In genomic region chr10:68074404-68074774, GRCh38 we compare ENCODE assay signal across 8 cellular contexts. TPM values are rescaled to one million over a fixed set of nuclear protein-coding genes. Genes with fewer than 3 reads are reported as not detected.
A peak's percentile ranks its signal among the peaks of the same experiment; 100 is the strongest.
DNase-seq lines count a peak whose midpoint lies in the region; ATAC-seq and TF ChIP-seq lines count a peak whose summit lies in the region.

No MANE protein-coding gene starts in this region.

- H3K4me2 ChIP-seq in mammary epithelial cell (ENCODE audit: insufficient read depth, low read depth, low read length): peak overlapping the region; percentile 95
- peak overlapping the region; percentile 77 for H3K4me2 ChIP-seq in mesendoderm (ENCODE audit: low read length)

- peak overlapping the region; percentile 49 for H3K4ac ChIP-seq in mesendoderm (ENCODE audit: low read depth, low read length)

- in situ Hi-C loops in mammary epithelial cell (cut with MboI; ENCODE audit: low sequenced_read_pairs in 2 of 2): no loop called here

- under 1% methylated on average over 12 of the region's 20 CpGs for whole genome bisulfite sequencing in mammary epithelial cell (ENCODE audit: low coverage, missing lambda C conversion rate)
- WGBS in mesendoderm (ENCODE audit: extremely low coverage, insufficient coverage, low lambda C conversion rate): no CpG with 5 or more reads among the region's 20 CpGs

- no peaks in the 10 kb centered on the region for H3K27me3 ChIP-seq in CD4-positive, alpha-beta memory T cell (ENCODE audit: insufficient read depth, low read length)
- no peaks in the 10 kb centered on the region for H3K27me3 ChIP-seq in mammary epithelial cell (ENCODE audit: insufficient read depth, low read length)
- H3K27me3 ChIP-seq in mesendoderm (ENCODE audit: insufficient read depth, low read length, poor library complexity): no peaks in the 10 kb centered on the region

- ATAC-seq in GM18868 (IDR thresholded peaks at IDR 0.05; ENCODE audit: unreplicated experiment): no peak

- POLR2A ChIA-PET in CD4-positive, alpha-beta memory T cell (lab: Charles Lee; ENCODE audit: partially characterized antibody): interaction anchor here (1.0 to 1.1 kb wide), 3 partner anchors 17 to 258 kb away, joined by 4 to 6 read pairs (median 5); partner anchors contain the start of genes HNRNPH3, PBLD and SIRT1

- DNase-seq in CD4-positive, alpha-beta memory T cell: no peak
- DNase-seq in mammary epithelial cell (no peak), mesendoderm (no peak), NCI-H1436 treated with DMSO at 0.1 percent for 48 hours (lab: John Stamatoyannopoulos, UW) (no peak), AG08396 (ENCODE audit: low spot score) (no peak), NCI-H2029 treated with DMSO at 0.1 percent for 48 hours (lab: John Stamatoyannopoulos, UW) (no peak)

- peak overlapping the region; percentile 95 for H3K9ac ChIP-seq in mammary epithelial cell (ENCODE audit: insufficient read depth, low read length)
- peak overlapping the region; percentile 96 for H3K9ac ChIP-seq in mesendoderm (ENCODE audit: low read length)

- H3K56ac ChIP-seq in mesendoderm (ENCODE audit: low read length): peak overlapping the region; percentile 98

- no peaks in the 10 kb centered on the region for H3K9me3 Mint-ChIP-seq in CD4-positive, alpha-beta memory T cell

- H3K9me3 ChIP-seq in CD4-positive, alpha-beta memory T cell (ENCODE audit: control insufficient read depth in 1 of 2, low read length in 2 of 2): no peaks in the 10 kb centered on the region
- H3K9me3 ChIP-seq in KOPT-K1 (ENCODE audit: insufficient read depth, low read length, poor library complexity, severe bottlenecking) (no peaks in the 10 kb centered on the region), mammary epithelial cell (replicated peaks; ENCODE audit: insufficient read depth, low read length) (no peaks in the 10 kb centered on the region)

- H4K5ac ChIP-seq in mesendoderm (ENCODE audit: low read length): no peak overlapping the region

- no peak overlapping the region for H2AK5ac ChIP-seq in mesendoderm (ENCODE audit: low read length)

- peaks cover 54% of the 10 kb centered on the region for H3K79me2 ChIP-seq in mammary epithelial cell (ENCODE audit: insufficient read depth, low read length)
- H3K79me2 ChIP-seq in mesendoderm (ENCODE audit: control insufficient read depth, insufficient read depth, low read length): peaks cover 20% of the 10 kb centered on the region

- H3K18ac ChIP-seq in mesendoderm (ENCODE audit: low read length): no peak overlapping the region

- H3K4me1 ChIP-seq in CD4-positive, alpha-beta memory T cell (ENCODE audit: insufficient read depth, low read length): peaks cover 43% of the 10 kb centered on the region
- H3K4me1 ChIP-seq in mammary epithelial cell (ENCODE audit: insufficient read depth, low read length) (peaks cover 10% of the 10 kb centered on the region), mesendoderm (ENCODE audit: control insufficient read depth, low read depth, low read length) (peaks cover 2% of the 10 kb centered on the region)

- peak overlapping the region; percentile 87 for H3K23ac ChIP-seq in mesendoderm (ENCODE audit: low read length)

- peak overlapping the region; percentile 87 for H2AFZ ChIP-seq in mammary epithelial cell (ENCODE audit: low read depth, low read length)

- intact Hi-C loops in CD4-positive, alpha-beta memory T cell (cut with micrococcal nuclease): loop anchor here (2.0 to 10.0 kb wide), 3 partner anchors 42 to 650 kb away; partner anchors contain the start of gene CCAR1
- intact Hi-C loops in mammary epithelial cell (cut with micrococcal nuclease): loop anchor here (2.0 kb wide), 2 partner anchors 190 to 220 kb away; partner anchors contain the start of gene SIRT1

- no peaks in the 10 kb centered on the region for H4K20me1 ChIP-seq in mammary epithelial cell (ENCODE audit: insufficient read depth, low read length)

- dilution Hi-C loops in mammary epithelial cell (cut with HindIII; ENCODE audit: low sequenced_read_pairs): loop anchor here (25.0 kb wide), 1 partner anchor 263 kb away; the partner anchor contains the start of genes HNRNPH3 and PBLD

- H3K27ac ChIP-seq in CD4-positive, alpha-beta memory T cell (ENCODE audit: low read depth, low read length): peak overlapping the region; percentile 98
- peak overlapping the region; percentile 89 for H3K27ac ChIP-seq in KOPT-K1 (ENCODE audit: low read depth, low read length, poor library complexity, severe bottlenecking)
- peak overlapping the region; percentile 90 for H3K27ac ChIP-seq in mammary epithelial cell (ENCODE audit: insufficient read depth, low read depth, low read length)
- peak overlapping the region; percentile 99 for H3K27ac ChIP-seq in mesendoderm (ENCODE audit: low read depth, low read length)

- H3K27ac Mint-ChIP-seq in CD4-positive, alpha-beta memory T cell: peak overlapping the region; percentile 91 to 98 (median 95)

- no peak overlapping the region for H2BK15ac ChIP-seq in mesendoderm (replicated peaks; ENCODE audit: low read depth)

- H3K4me1 Mint-ChIP-seq in CD4-positive, alpha-beta memory T cell: peaks cover 30 to 50% (median 41%) of the 10 kb centered on the region in 4 donors

- H2BK5ac ChIP-seq in mesendoderm (ENCODE audit: low read length): no peak overlapping the region

- BruUV-seq in mammary epithelial cell (replicated peaks; lab: Mats Ljungman, UMichigan): TSS peak; percentile 41

- TF ChIP-seq CTCF in mammary epithelial cell (conservative IDR thresholded peaks at IDR 0.05 in 1 of 2, IDR thresholded peaks at IDR 0.05 in 1 of 2; ENCODE audit: extremely low read depth in 1 of 2, insufficient read depth in 1 of 2, low read depth in 1 of 2, low read length in 2 of 2): no peak

- H2BK120ac ChIP-seq in mesendoderm (ENCODE audit: low read depth, low read length): no peak overlapping the region

- H3K4me3 ChIP-seq in CD4-positive, alpha-beta memory T cell (ENCODE audit: low read length in 2 of 2): peak overlapping the region; percentile 53 to 99
- H3K4me3 ChIP-seq in mammary epithelial cell (replicated peaks in 1 of 3; ENCODE audit: insufficient read depth in 1 of 3, low read depth in 2 of 3, low read length in 3 of 3) (peak overlapping the region; percentile 89 to 99 (median 99)), mesendoderm (ENCODE audit: low read length) (peak overlapping the region; percentile 94)

- H3K79me1 ChIP-seq in mesendoderm (ENCODE audit: low read length): no peaks in the 10 kb centered on the region

- no peak overlapping the region for H4K8ac ChIP-seq in mesendoderm (ENCODE audit: low read depth, low read length)

- CTCF ChIA-PET in CD4-positive, alpha-beta memory T cell (lab: Charles Lee; ENCODE audit: partially characterized antibody): no interaction called here
- CTCF ChIA-PET in mammary epithelial cell (lab: Charles Lee; ENCODE audit: low non-redundant PET): no interaction called here

- peak overlapping the region; percentile 95 to 99 (median 98) for H3K4me3 Mint-ChIP-seq in CD4-positive, alpha-beta memory T cell

- peaks cover 6 to 27% of the 10 kb centered on the region in 2 donors for H3K36me3 Mint-ChIP-seq in CD4-positive, alpha-beta memory T cell

- H3K27me3 Mint-ChIP-seq in CD4-positive, alpha-beta memory T cell: no peaks in the 10 kb centered on the region

- no peaks in the 10 kb centered on the region for H3K36me3 ChIP-seq in CD4-positive, alpha-beta memory T cell (ENCODE audit: insufficient read depth, low read length)
- H3K36me3 ChIP-seq in KOPT-K1 (ENCODE audit: insufficient read depth, low read length): peaks cover 10% of the 10 kb centered on the region
- H3K36me3 ChIP-seq in mammary epithelial cell (ENCODE audit: insufficient read depth, low read length): peaks cover 7% of the 10 kb centered on the region
- H3K36me3 ChIP-seq in mesendoderm (ENCODE audit: control insufficient read depth, insufficient read depth, low read length): no peaks in the 10 kb centered on the region

RNA-seq across cellular contexts. Expression of gene HERC4, which starts 0.7 kb away (rescaled TPM):
- total RNA-seq in CD4-positive, alpha-beta memory T cell: 100 to 1,000 TPM; 104 to 117 TPM
- 10 to 100 TPM; 15.7 to 28.4 TPM for polyA plus RNA-seq in CD4-positive, alpha-beta memory T cell
- total RNA-seq in mammary epithelial cell: 10 to 100 TPM; 79.4 to 88.7 TPM
- polyA plus RNA-seq in mammary epithelial cell: 18.6 TPM
- polyA minus RNA-seq in mammary epithelial cell: 31.3 TPM
- 11.6 TPM for polyA plus RNA-seq in mesendoderm (2013, experiment 1 of 2)
- 12.4 TPM for polyA plus RNA-seq in mesendoderm (2013, experiment 2 of 2)

RNA-seq across cellular contexts. Expression of gene MYPN, which starts 34.9 kb away (rescaled TPM):
- not detected for total RNA-seq in CD4-positive, alpha-beta memory T cell
- not detected for polyA plus RNA-seq in CD4-positive, alpha-beta memory T cell
- 1 to 10 TPM; 1.8 to 3.0 TPM for total RNA-seq in mammary epithelial cell
- 2.2 TPM for polyA plus RNA-seq in mammary epithelial cell
- 2.3 TPM for polyA minus RNA-seq in mammary epithelial cell
- under 0.01 TPM for polyA plus RNA-seq in mesendoderm (2013, experiment 1 of 2)
- polyA plus RNA-seq in mesendoderm (2013, experiment 2 of 2): 0.01 TPM
